In the genomic region with DNA sequence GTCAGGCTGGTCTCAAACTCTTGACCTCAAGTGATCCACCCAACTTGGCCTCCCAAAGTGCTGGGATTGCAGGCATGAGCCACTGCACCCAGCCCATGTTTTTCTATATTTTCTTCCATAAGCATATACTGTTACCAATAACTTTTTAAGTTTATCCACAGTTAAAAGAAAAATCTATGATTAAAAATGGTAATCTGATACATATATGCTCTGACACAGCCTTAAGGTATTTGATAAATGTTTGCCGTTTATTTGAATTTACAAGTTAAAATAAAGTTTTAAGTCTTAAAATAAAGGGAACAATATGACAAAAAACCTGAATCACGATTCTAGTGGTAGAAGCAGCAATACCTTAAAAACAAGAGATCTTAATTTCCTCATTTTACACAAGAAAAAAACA, we compare ENCODE assay signal across 1 cellular context.
TF ChIP-seq lines count a peak whose summit lies in the region.

No MANE protein-coding gene starts in this region.

TF ChIP-seq in A549, 52 proteins besides CTCF, POLR2A, EP300 and RAD21 (continued from another document):
- TF ChIP-seq, protein P1, sequence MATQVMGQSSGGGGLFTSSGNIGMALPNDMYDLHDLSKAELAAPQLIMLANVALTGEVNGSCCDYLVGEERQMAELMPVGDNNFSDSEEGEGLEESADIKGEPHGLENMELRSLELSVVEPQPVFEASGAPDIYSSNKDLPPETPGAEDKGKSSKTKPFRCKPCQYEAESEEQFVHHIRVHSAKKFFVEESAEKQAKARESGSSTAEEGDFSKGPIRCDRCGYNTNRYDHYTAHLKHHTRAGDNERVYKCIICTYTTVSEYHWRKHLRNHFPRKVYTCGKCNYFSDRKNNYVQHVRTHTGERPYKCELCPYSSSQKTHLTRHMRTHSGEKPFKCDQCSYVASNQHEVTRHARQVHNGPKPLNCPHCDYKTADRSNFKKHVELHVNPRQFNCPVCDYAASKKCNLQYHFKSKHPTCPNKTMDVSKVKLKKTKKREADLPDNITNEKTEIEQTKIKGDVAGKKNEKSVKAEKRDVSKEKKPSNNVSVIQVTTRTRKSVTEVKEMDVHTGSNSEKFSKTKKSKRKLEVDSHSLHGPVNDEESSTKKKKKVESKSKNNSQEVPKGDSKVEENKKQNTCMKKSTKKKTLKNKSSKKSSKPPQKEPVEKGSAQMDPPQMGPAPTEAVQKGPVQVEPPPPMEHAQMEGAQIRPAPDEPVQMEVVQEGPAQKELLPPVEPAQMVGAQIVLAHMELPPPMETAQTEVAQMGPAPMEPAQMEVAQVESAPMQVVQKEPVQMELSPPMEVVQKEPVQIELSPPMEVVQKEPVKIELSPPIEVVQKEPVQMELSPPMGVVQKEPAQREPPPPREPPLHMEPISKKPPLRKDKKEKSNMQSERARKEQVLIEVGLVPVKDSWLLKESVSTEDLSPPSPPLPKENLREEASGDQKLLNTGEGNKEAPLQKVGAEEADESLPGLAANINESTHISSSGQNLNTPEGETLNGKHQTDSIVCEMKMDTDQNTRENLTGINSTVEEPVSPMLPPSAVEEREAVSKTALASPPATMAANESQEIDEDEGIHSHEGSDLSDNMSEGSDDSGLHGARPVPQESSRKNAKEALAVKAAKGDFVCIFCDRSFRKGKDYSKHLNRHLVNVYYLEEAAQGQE (IDR thresholded peaks at IDR 0.05): no peak
- no peak for TF ChIP-seq FOSB (CRISPR knock-in tag; IDR thresholded peaks at IDR 0.05)
TF ChIP-seq in A549: peak in this region for 0.
